20 cellular contexts compared by ENCODE assay signal in the genomic region with DNA sequence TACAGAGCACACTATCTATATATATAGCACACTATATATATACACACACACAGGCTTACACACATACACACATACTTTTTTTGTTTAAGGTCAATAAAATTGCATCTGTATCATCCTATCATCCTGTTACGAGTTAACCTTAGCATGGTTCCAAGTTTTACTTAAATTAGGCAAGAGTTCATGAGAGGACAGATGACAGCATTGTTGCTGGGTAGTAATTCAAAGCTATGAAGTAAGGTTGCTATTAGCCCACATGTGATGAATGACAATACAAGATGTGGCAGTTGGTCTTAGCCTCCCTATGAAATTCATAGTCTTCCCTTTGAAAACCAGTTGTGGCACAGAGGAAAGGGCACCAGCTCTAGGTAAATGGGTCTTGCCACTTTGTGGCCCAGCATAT.
"Had no signal": no experiment of that assay in that cellular context is flagged by ENCODE, and none has a peak within 500 bp of the region (broad histone marks: within the 10 kb centered on the region; RNA-seq: fewer than 3 reads in every experiment).

No MANE protein-coding gene starts in this region.

- H3K27ac ChIP-seq: breast epithelium, epithelial cell of prostate, heart right ventricle, neural progenitor cell, ovary, sigmoid colon had no signal

- H3K27me3 ChIP-seq: breast epithelium, heart right ventricle, neural progenitor cell, ovary, sigmoid colon had no signal

- ATAC-seq: activated CD4-positive, CD25-positive, alpha-beta regulatory T cell treated with anti-CD3 and anti-CD28 coated beads, Interleukin-2, amount 50 U/mL, for 24 hours; effector memory CD8-positive, alpha-beta T cell; heart right ventricle; left colon; stimulated activated effector memory CD8-positive, alpha-beta T cell treated with anti-CD3 and anti-CD28 coated beads, Interleukin-12 subunit alpha, Interleukin-12 subunit beta, amount 100 ng/mL, for 72 hours; T-cell had no signal

- H3K9me3 ChIP-seq: breast epithelium, ovary, sigmoid colon had no signal

- H3K4me1 ChIP-seq: breast epithelium, neural progenitor cell, sigmoid colon had no signal

- H3K4me3 ChIP-seq: breast epithelium, heart right ventricle, lung, neural progenitor cell, ovary, sigmoid colon had no signal

- H3K36me3 ChIP-seq: breast epithelium, heart right ventricle, neural progenitor cell, ovary, sigmoid colon had no signal

- DNase-seq: activated CD4-positive, alpha-beta T cell treated with anti-CD3 and anti-CD28 coated beads, Interleukin-2, amount 50 U/mL, for 1 hour; activated naive CD8-positive, alpha-beta T cell treated with anti-CD3 and anti-CD28 coated beads, Interleukin-2, amount 10 ng/mL, durations not matched to agents 7 days and 5 days; anterior cingulate cortex; dermis blood vessel endothelial cell; effector memory CD8-positive, alpha-beta T cell; foreskin melanocyte; heart right ventricle; left colon; ovary; sigmoid colon; stimulated activated CD4-positive, alpha-beta T cell treated with anti-CD3 and anti-CD28 coated beads, Interleukin-12 subunit alpha, Interleukin-12 subunit beta, amount 100 ng/mL, for 4 hours; stimulated activated CD4-positive, alpha-beta T cell treated with anti-CD3 and anti-CD28 coated beads, Interleukin-2, amount 100 ng/mL, for 24 hours; T-cell; T-helper 9 cell had no signal
